22 cellular contexts compared by ENCODE assay signal in the genomic region with DNA sequence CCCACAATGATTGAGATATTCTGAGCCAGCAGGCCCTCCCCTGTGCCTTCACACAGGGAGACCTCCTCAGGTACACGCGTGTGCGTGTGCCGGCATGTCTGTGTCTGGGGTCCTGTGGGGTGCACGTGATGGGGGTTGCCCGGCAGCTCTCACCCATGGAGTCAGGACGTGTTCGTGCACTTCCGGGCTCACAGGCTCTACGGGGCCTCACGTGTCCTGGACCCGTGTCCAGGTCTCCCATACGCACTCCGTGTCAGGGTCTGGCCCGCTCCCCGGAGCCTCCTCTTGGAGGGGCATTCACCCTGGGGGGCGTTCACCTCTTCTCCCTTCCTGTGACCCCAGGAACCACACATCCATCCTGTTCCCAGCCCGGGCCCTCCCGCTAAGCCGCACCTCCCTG.
DNase-seq lines count a peak whose midpoint lies in the region; ATAC-seq and TF ChIP-seq lines count a peak whose summit lies in the region.
"Had no signal": no experiment of that assay in that cellular context is flagged by ENCODE, and none has a peak within 500 bp of the region (broad histone marks: within the 10 kb centered on the region; RNA-seq: fewer than 3 reads in every experiment).

No MANE protein-coding gene starts in this region.

- H3K9me3 ChIP-seq in HEK293 (ENCODE audit: control insufficient read depth, insufficient read depth, low read depth, low read length), result no peaks in the 10 kb centered on the region
- H3K9me3 ChIP-seq: BLaER1 treated with 17β-estradiol and CSF1 and Interleukin-3, amounts not matched to agents 10 nM and 100 nM; ovary; transverse colon had no signal

- H3K9me3 Mint-ChIP-seq in nephron, result no peaks in the 10 kb centered on the region
- H3K9me3 Mint-ChIP-seq: activated T-helper 2 cell treated with anti-CD3 and anti-CD28 coated beads, Interferon-gamma antibody, Interleukin-2, Interleukin-4, amounts not matched to agents 10 μg/mL and 5 μg/mL and 100 μg/mL, durations not matched to agents 14 hours and 24 hours and 36 hours; endodermal cell; stimulated activated memory B cell treated with anti-CD40 and anti-IgM and Interleukin-4, amounts not matched to agents 10 μg/mL and 1 μg/mL and 100 μg/mL, for 72 hours had no signal

- peaks cover 42% of the 10 kb centered on the region for H3K4me1 Mint-ChIP-seq in nephron

- ATAC-seq in GM21619 (IDR thresholded peaks at IDR 0.05; ENCODE audit: unreplicated experiment), result no peak
- ATAC-seq: left lobe of liver had no signal

- CTCF ChIA-PET in HEK293 (lab: Yijun Ruan, JAX), result interaction anchor here (0.7 to 2.9 kb wide), 3 partner anchors 10 to 185 kb away, joined by 3 to 8 read pairs (median 4); no protein-coding TSS in a partner anchor

- H3K27ac ChIP-seq in HEK293 (ENCODE audit: extremely low read depth, low read depth, low read length), result peak overlapping the region; percentile 96; the same call in 1 of the 2 replicates
- H3K27ac ChIP-seq: BLaER1 treated with 17β-estradiol and CSF1 and Interleukin-3, amounts not matched to agents 10 nM and 100 nM; ovary; skin epidermis; transverse colon; WERI-Rb-1 had no signal

- peak overlapping the region in 2 of 3 experiments; percentile 27 to 34 for H3K4me3 Mint-ChIP-seq in nephron
- H3K4me3 Mint-ChIP-seq: brain; endodermal cell; stimulated activated memory B cell treated with anti-CD40 and anti-IgM and Interleukin-4, amounts not matched to agents 10 μg/mL and 1 μg/mL and 100 μg/mL, for 72 hours had no signal

- H3K36me3 Mint-ChIP-seq in nephron (ENCODE audit: low read depth), result no peaks in the 10 kb centered on the region
- H3K36me3 Mint-ChIP-seq: brain; stimulated activated memory B cell treated with anti-CD40 and anti-IgM and Interleukin-4, amounts not matched to agents 10 μg/mL and 1 μg/mL and 100 μg/mL, for 72 hours had no signal

- peaks cover 54% of the 10 kb centered on the region for H3K4me1 ChIP-seq in HEK293 (ENCODE audit: control insufficient read depth, insufficient read depth, low read length)

- no peak overlapping the region for H3K4me3 ChIP-seq in HEK293 (ENCODE audit: low read depth, low read length)
- H3K4me3 ChIP-seq: BLaER1 treated with 17β-estradiol and CSF1 and Interleukin-3, amounts not matched to agents 10 nM and 100 nM; ovary; skin epidermis; transverse colon had no signal

- no peak for DNase-seq in NCI-H2227 treated with DMSO at 0.1 percent for 48 hours (lab: John Stamatoyannopoulos, UW)
- DNase-seq: activated CD4-positive, alpha-beta T cell treated with anti-CD3 and anti-CD28 coated beads for 48 hours; activated naive CD4-positive, alpha-beta T cell treated with anti-CD3 and anti-CD28 coated beads, Interleukin-2, amount 50 U/mL, for 16 hours; dermis blood vessel endothelial cell; DMS153; endodermal cell; GOT3; NCI-H2107; NCI-H748 treated with DMSO at 0.1 percent for 48 hours; ovary; T1000; transverse colon; WERI-Rb-1 had no signal

- TF ChIP-seq CTCF in HEK293 (tag by site-specific recombination; IDR thresholded peaks at IDR 0.05) (no peak), nephron (IDR thresholded peaks at IDR 0.05; ENCODE audit: unreplicated experiment in 3 of 3) (no peak)

- POLR2A ChIA-PET in HEK293 (lab: Yijun Ruan, JAX), result interaction anchor here (1.8 to 7.8 kb wide), 2 partner anchors 12 to 18 kb away, joined by 6 to 106 read pairs; no protein-coding TSS in a partner anchor

- H3K27me3 Mint-ChIP-seq in nephron (ENCODE audit: low read depth), result peaks cover 30% of the 10 kb centered on the region

- peaks cover 0 to 21% of the 10 kb centered on the region in 2 experiments; a peak in 1 of 3 replicates for H3K36me3 ChIP-seq in HEK293 (ENCODE audit: control insufficient read depth in 2 of 2, insufficient read depth in 1 of 2, low read length in 2 of 2)
- H3K36me3 ChIP-seq: BLaER1 treated with 17β-estradiol and CSF1 and Interleukin-3, amounts not matched to agents 10 nM and 100 nM; ovary; transverse colon had no signal

- H3K27ac Mint-ChIP-seq in nephron, result no peak overlapping the region
- H3K27ac Mint-ChIP-seq: activated T-helper 2 cell treated with anti-CD3 and anti-CD28 coated beads, Interferon-gamma antibody, Interleukin-2, Interleukin-4, amounts not matched to agents 10 μg/mL and 5 μg/mL and 100 μg/mL, durations not matched to agents 14 hours and 24 hours and 36 hours; brain; endodermal cell; stimulated activated memory B cell treated with anti-CD40 and anti-IgM and Interleukin-4, amounts not matched to agents 10 μg/mL and 1 μg/mL and 100 μg/mL, for 72 hours had no signal

TF ChIP-seq in HEK293, 187 proteins besides CTCF, POLR2A, EP300 and RAD21:
- TF ChIP-seq ZNF341 (tag by site-specific recombination; IDR thresholded peaks at IDR 0.05; ENCODE audit: low read depth) (peak; percentile 35; the same call in 1 of the 2 replicates), BCL11B (tag by site-specific recombination; IDR thresholded peaks at IDR 0.05; ENCODE audit: low read depth) (0 out of 2 replicates have a peak, but pooled peaks have one; percentile 14), ZNF561 (tag by site-specific recombination; IDR thresholded peaks at IDR 0.05; ENCODE audit: borderline replicate concordance) (0 out of 2 replicates have a peak, but pooled peaks have one; percentile 20), OVOL3 (tag by site-specific recombination; IDR thresholded peaks at IDR 0.05) (no peak), IKZF3 (tag by site-specific recombination; IDR thresholded peaks at IDR 0.05) (peak; percentile 50; the same call in 1 of the 2 replicates), ZNF621 (tag by site-specific recombination; IDR thresholded peaks at IDR 0.05) (no peak), GLIS1 (tag by site-specific recombination; IDR thresholded peaks at IDR 0.05) (peak; percentile 80), ZBTB8A (tag by site-specific recombination; IDR thresholded peaks at IDR 0.05) (peak; percentile 35; the same call in 1 of the 2 replicates), YY1 (tag by site-specific recombination; IDR thresholded peaks at IDR 0.05) (0 out of 2 replicates have a peak, but pooled peaks have one; percentile 18), ZNF791 (tag by site-specific recombination; IDR thresholded peaks at IDR 0.05) (no peak), GLIS2 (tag by site-specific recombination; IDR thresholded peaks at IDR 0.05) (peak; percentile 51; the same call in 1 of the 2 replicates), SP7 (tag by site-specific recombination; IDR thresholded peaks at IDR 0.05) (0 out of 2 replicates have a peak, but pooled peaks have one; percentile 23), ZBTB7A (tag by site-specific recombination; IDR thresholded peaks at IDR 0.05; ENCODE audit: low read depth) (peak; percentile 5; the same call in 1 of the 2 replicates), ZBTB48 (tag by site-specific recombination; IDR thresholded peaks at IDR 0.05) (peak; percentile 11; the same call in 1 of the 2 replicates), ZIC2 (tag by site-specific recombination; IDR thresholded peaks at IDR 0.05) (0 out of 2 replicates have a peak, but pooled peaks have one; percentile 19), ZNF600 (tag by site-specific recombination; IDR thresholded peaks at IDR 0.05) (peak; percentile 90), ZNF223 (tag by site-specific recombination; IDR thresholded peaks at IDR 0.05) (no peak), KLF16 (tag by site-specific recombination; IDR thresholded peaks at IDR 0.05) (no peak)
- TF ChIP-seq, protein P1, sequence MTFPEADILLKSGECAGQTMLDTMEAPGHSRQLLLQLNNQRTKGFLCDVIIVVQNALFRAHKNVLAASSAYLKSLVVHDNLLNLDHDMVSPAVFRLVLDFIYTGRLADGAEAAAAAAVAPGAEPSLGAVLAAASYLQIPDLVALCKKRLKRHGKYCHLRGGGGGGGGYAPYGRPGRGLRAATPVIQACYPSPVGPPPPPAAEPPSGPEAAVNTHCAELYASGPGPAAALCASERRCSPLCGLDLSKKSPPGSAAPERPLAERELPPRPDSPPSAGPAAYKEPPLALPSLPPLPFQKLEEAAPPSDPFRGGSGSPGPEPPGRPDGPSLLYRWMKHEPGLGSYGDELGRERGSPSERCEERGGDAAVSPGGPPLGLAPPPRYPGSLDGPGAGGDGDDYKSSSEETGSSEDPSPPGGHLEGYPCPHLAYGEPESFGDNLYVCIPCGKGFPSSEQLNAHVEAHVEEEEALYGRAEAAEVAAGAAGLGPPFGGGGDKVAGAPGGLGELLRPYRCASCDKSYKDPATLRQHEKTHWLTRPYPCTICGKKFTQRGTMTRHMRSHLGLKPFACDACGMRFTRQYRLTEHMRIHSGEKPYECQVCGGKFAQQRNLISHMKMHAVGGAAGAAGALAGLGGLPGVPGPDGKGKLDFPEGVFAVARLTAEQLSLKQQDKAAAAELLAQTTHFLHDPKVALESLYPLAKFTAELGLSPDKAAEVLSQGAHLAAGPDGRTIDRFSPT (tag by site-specific recombination; IDR thresholded peaks at IDR 0.05), result peak; percentile 66; the same call in 1 of the 2 replicates
